8 cellular contexts compared by ENCODE assay signal in genomic region chr9:110143969-110144545, GRCh38.
DNase-seq lines count a peak whose midpoint lies in the region; ATAC-seq, FAIRE-seq and TF ChIP-seq lines count a peak whose summit lies in the region.

No MANE protein-coding gene starts in this region.

- H2AFZ ChIP-seq in ACC112 (ENCODE audit: low read length, unreplicated experiment) = no peak overlapping the region

- peaks cover 0 to 3% of the 10 kb centered on the region in 2 donors for H3K9me3 Mint-ChIP-seq in natural killer cell

- H3K4me1 Mint-ChIP-seq in natural killer cell = peaks cover 36 to 45% of the 10 kb centered on the region in 2 donors

- H3K27ac ChIP-seq in ACC112 (ENCODE audit: low read depth, low read length) = peak overlapping the region; percentile 98
- peak overlapping the region; percentile 33 for H3K27ac ChIP-seq in VCaP
- peak overlapping the region in 1 of 2 donors; percentile 19 for H3K27ac ChIP-seq in kidney (ENCODE audit: low read depth in 2 of 2, low read length in 2 of 2)

- no peaks in the 10 kb centered on the region for H3K27me3 ChIP-seq in ACC112 (ENCODE audit: insufficient read depth, low read length)

- TF ChIP-seq CTCF in VCaP (conservative IDR thresholded peaks at IDR 0.05) (no peak), natural killer cell (IDR thresholded peaks at IDR 0.05) (no peak), kidney (IDR thresholded peaks at IDR 0.05; ENCODE audit: borderline replicate concordance, extremely low read depth, insufficient read depth) (no peak)

- H3K4me3 ChIP-seq in ACC112 (ENCODE audit: low read depth, low read length) (no peak overlapping the region), kidney (ENCODE audit: low read length in 2 of 2) (no peak overlapping the region)

- no peak for FAIRE-seq in kidney (lab: Jason Lieb, UNC)

- no peaks in the 10 kb centered on the region for H3K27me3 Mint-ChIP-seq in natural killer cell (ENCODE audit: low read depth in 2 of 2)

- H3K4me3 Mint-ChIP-seq in natural killer cell = no peak overlapping the region

- intact Hi-C loops in natural killer cell (cut with micrococcal nuclease) = no loop called here
- intact Hi-C loops in kidney (cut with DNase I) = no loop called here

- peaks cover 23% of the 10 kb centered on the region for H3K36me3 ChIP-seq in ACC112 (ENCODE audit: insufficient read depth, low read length)
- H3K36me3 ChIP-seq in kidney (ENCODE audit: control insufficient read depth in 1 of 2, insufficient read depth in 2 of 2, low read length in 2 of 2) = peaks cover 2 to 12% of the 10 kb centered on the region in 2 donors

- peaks cover 77% of the 10 kb centered on the region for H3K4me1 ChIP-seq in ACC112 (ENCODE audit: control insufficient read depth, insufficient read depth, low read length, unreplicated experiment)
- peaks cover 0 to 19% of the 10 kb centered on the region in 2 donors for H3K4me1 ChIP-seq in kidney (ENCODE audit: control insufficient read depth in 1 of 2, insufficient read depth in 1 of 2, low read depth in 1 of 2, low read length in 2 of 2)

- no peak for DNase-seq in natural killer cell
- DNase-seq in kidney = no peak
- DNase-seq in GM19240 (ENCODE audit: insufficient read length, low spot score) = no peak
- DNase-seq in hepatic stellate cell (ENCODE audit: low spot score) = no peak

- no peaks in the 10 kb centered on the region for H3K9me3 ChIP-seq in kidney (ENCODE audit: control insufficient read depth in 1 of 2, low read length in 2 of 2)

- H3K27ac Mint-ChIP-seq in natural killer cell = peak overlapping the region; percentile 84 to 90

- ATAC-seq in GM18909 (IDR thresholded peaks at IDR 0.05; ENCODE audit: poor library complexity, unreplicated experiment) (peak; percentile 71), HG03097 (IDR thresholded peaks at IDR 0.05; ENCODE audit: low FRiP score, unreplicated experiment) (peak; percentile 57), natural killer cell (peak; percentile 72 to 75 (median 74))

- H3K9ac ChIP-seq in kidney (ENCODE audit: low read length in 2 of 2) = no peak overlapping the region

- peaks cover 96% of the 10 kb centered on the region for H3K79me2 ChIP-seq in ACC112 (ENCODE audit: control insufficient read depth, insufficient read depth, low read length, unreplicated experiment)

- no peaks in the 10 kb centered on the region for H3K36me3 Mint-ChIP-seq in natural killer cell
